ENCODE assay signal across 7 cellular contexts in genomic region chr12:108856428-108857157, GRCh38. TPM values are rescaled to one million over a fixed set of nuclear protein-coding genes. Genes with fewer than 3 reads are reported as not detected.
DNase-seq lines count a peak whose midpoint lies in the region; ATAC-seq and TF ChIP-seq lines count a peak whose summit lies in the region.

No MANE protein-coding gene starts in this region.

- peak in 1 of 2 experiments; percentile 17 for DNase-seq in SJCRH30
- DNase-seq in activated naive CD4-positive, alpha-beta T cell treated with anti-CD3 and anti-CD28 coated beads, Interleukin-2, amount 10 ng/mL, durations not matched to agents 7 days and 5 days, result peak; percentile 66
- DNase-seq in cardiac muscle cell (ENCODE audit: low read depth in 1 of 2, low spot score in 1 of 2), result peak; percentile 55 to 71
- peak; percentile 59 for DNase-seq in prostate gland (ENCODE audit: low spot score)
- no peak for DNase-seq in NCI-H2081 (lab: John Stamatoyannopoulos, UW)

- TF ChIP-seq CTCF in cardiac muscle cell (IDR thresholded peaks at IDR 0.05; ENCODE audit: low read depth, low read length) (no peak), prostate gland (IDR thresholded peaks at IDR 0.05) (no peak)

- H3K27me3 ChIP-seq in SJCRH30 (no peaks in the 10 kb centered on the region), cardiac muscle cell (no peaks in the 10 kb centered on the region), prostate gland (replicated peaks; ENCODE audit: insufficient read depth) (no peaks in the 10 kb centered on the region)

- H3K4me3 Mint-ChIP-seq in activated naive CD4-positive, alpha-beta T cell treated with anti-CD3 and anti-CD28 coated beads, Interleukin-2, amount 10 ng/mL, durations not matched to agents 7 days and 5 days, result peak overlapping the region; percentile 97

- peaks cover 20% of the 10 kb centered on the region for H3K36me3 Mint-ChIP-seq in activated naive CD4-positive, alpha-beta T cell treated with anti-CD3 and anti-CD28 coated beads, Interleukin-2, amount 10 ng/mL, durations not matched to agents 7 days and 5 days

- H3K4me3 ChIP-seq in SJCRH30 (peak overlapping the region; percentile 86), cardiac muscle cell (peak overlapping the region; percentile 96), prostate gland (peak overlapping the region; percentile 58 to 61)

- WGBS in prostate gland, result 2% methylated on average over 16 of the region's 24 CpGs

- H3K27ac ChIP-seq in SJCRH30 (peak overlapping the region; percentile 60), cardiac muscle cell (peak overlapping the region; percentile 94), prostate gland (peak overlapping the region; percentile 68 to 82)

- H3K9me3 ChIP-seq in SJCRH30 (replicated peaks), result 0 out of 2 replicates have a peak, but pooled peaks cover 4% of the 10 kb centered on the region
- H3K9me3 ChIP-seq in cardiac muscle cell (ENCODE audit: low read depth), result no peaks in the 10 kb centered on the region
- H3K9me3 ChIP-seq in prostate gland, result no peaks in the 10 kb centered on the region

- H3K4me1 ChIP-seq in SJCRH30 (peaks cover 2% of the 10 kb centered on the region; the same call in 1 of the 2 replicates), cardiac muscle cell (ENCODE audit: low read depth) (peaks cover 24% of the 10 kb centered on the region), prostate gland (replicated peaks) (peaks cover 10% of the 10 kb centered on the region)

- CTCF ChIA-PET in activated naive CD4-positive, alpha-beta T cell treated with anti-CD3 and anti-CD28 coated beads, Interleukin-2, amount 10 ng/mL, durations not matched to agents 7 days and 5 days (lab: Charles Lee), result no interaction called here

- H3K36me3 ChIP-seq in SJCRH30, result peaks cover 3% of the 10 kb centered on the region; the same call in 1 of the 2 replicates
- peaks cover 10% of the 10 kb centered on the region for H3K36me3 ChIP-seq in cardiac muscle cell
- no peaks in the 10 kb centered on the region for H3K36me3 ChIP-seq in prostate gland

- peak; percentile 40 for TF ChIP-seq POLR2A in prostate gland (IDR thresholded peaks at IDR 0.05)

- peak overlapping the region; percentile 86 for H3K27ac Mint-ChIP-seq in activated naive CD4-positive, alpha-beta T cell treated with anti-CD3 and anti-CD28 coated beads, Interleukin-2, amount 10 ng/mL, durations not matched to agents 7 days and 5 days

- peaks cover 56% of the 10 kb centered on the region for H3K4me1 Mint-ChIP-seq in activated naive CD4-positive, alpha-beta T cell treated with anti-CD3 and anti-CD28 coated beads, Interleukin-2, amount 10 ng/mL, durations not matched to agents 7 days and 5 days

- peaks cover 3% of the 10 kb centered on the region for H3K9me3 Mint-ChIP-seq in activated naive CD4-positive, alpha-beta T cell treated with anti-CD3 and anti-CD28 coated beads, Interleukin-2, amount 10 ng/mL, durations not matched to agents 7 days and 5 days

- ATAC-seq in GM18907 (IDR thresholded peaks at IDR 0.05; ENCODE audit: unreplicated experiment) (peak; percentile 34), HG02943 (IDR thresholded peaks at IDR 0.05; ENCODE audit: low read depth, unreplicated experiment) (peak; percentile 22)

- H3K27me3 Mint-ChIP-seq in activated naive CD4-positive, alpha-beta T cell treated with anti-CD3 and anti-CD28 coated beads, Interleukin-2, amount 10 ng/mL, durations not matched to agents 7 days and 5 days, result peaks cover 19% of the 10 kb centered on the region

- intact Hi-C loops in prostate gland (cut with DNase I), result loop anchor here (5.0 kb wide), 4 partner anchors 54 to 294 kb away; partner anchors contain the start of genes CORO1C, ISCU and SART3

RNA-seq across cellular contexts. Expression of gene SSH1, which starts 0.8 kb away (rescaled TPM):
- 12.1 and 12.3 TPM in 2 replicates for total RNA-seq in SJCRH30 (2014; rRNA removed; shearing (Covaris generic))
- total RNA-seq in cardiac muscle cell (15.9 and 26.1 TPM in 2 replicates), prostate gland (10 to 100 TPM; 11.0 to 37.2 TPM)
- 17.7 and 19.1 TPM in 2 replicates for polyA plus RNA-seq in cardiac muscle cell

RNA-seq across cellular contexts. Expression of gene DAO, which starts 23.3 kb away (rescaled TPM):
- not detected in 2 replicates for total RNA-seq in SJCRH30 (2014; rRNA removed; shearing (Covaris generic))
- total RNA-seq in cardiac muscle cell (not detected in 2 replicates), prostate gland (not detected)
- polyA plus RNA-seq in cardiac muscle cell, result 0.72 TPM in 1 of 2 replicates, not detected in the other

Comparison
In these comparisons a context has a peak if more than half of its experiments do, and no peak if none do; other contexts are left out.
1. DNase-seq: peak in activated naive CD4-positive, alpha-beta T cell treated with anti-CD3 and anti-CD28 coated beads, Interleukin-2, amount 10 ng/mL, durations not matched to agents 7 days and 5 days (single experiment), cardiac muscle cell (2 of 2) and prostate gland (single experiment); none in NCI-H2081 (0 of 2).
2. Peak in every context shown above with its lines, with median percentiles within 50 percentile points of each other: H3K27ac ChIP-seq and H3K4me3 ChIP-seq.